Comparison of ENCODE assay signal across 17 cellular contexts in the genomic region with DNA sequence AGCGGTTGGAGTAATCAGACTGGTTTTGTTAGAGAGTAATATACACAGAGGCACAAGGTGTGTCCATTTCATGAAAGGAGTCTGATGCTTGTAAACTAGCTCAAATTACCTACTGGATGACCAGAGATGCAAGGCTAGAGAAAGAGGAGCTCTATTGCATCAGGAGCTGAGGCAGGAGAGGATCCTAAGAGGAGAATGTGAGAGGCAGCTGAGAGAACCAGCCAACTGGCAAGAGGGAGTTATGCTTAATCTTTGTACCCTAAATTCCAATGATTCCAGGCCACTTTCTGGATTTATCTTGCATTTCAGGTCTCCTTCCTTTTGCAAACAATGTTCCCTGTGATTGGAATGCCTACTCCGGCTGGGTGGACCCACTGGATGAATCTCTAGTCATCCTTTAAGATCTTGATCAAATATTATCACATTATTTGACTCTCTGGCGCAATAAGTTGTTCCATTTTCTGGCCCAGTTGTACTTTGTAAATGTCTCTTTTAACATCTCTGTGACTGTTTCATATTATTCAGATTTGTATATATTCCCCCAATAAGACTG. TPM values are rescaled to one million over a fixed set of nuclear protein-coding genes. Genes with fewer than 3 reads are reported as not detected.
A peak's percentile ranks its signal among the peaks of the same experiment; 100 is the strongest.
DNase-seq lines count a peak whose midpoint lies in the region; ATAC-seq and TF ChIP-seq lines count a peak whose summit lies in the region.
"Had no signal": no experiment of that assay in that cellular context is flagged by ENCODE, and none has a peak within 500 bp of the region (broad histone marks: within the 10 kb centered on the region; RNA-seq: fewer than 3 reads in every experiment).

No MANE protein-coding gene starts in this region.

- H3K27me3 ChIP-seq in H7 (ENCODE audit: control insufficient read depth, insufficient read depth, low read length) = no peaks in the 10 kb centered on the region
- H3K27me3 ChIP-seq in WERI-Rb-1 (ENCODE audit: insufficient read depth, low read depth, severe bottlenecking) = no peaks in the 10 kb centered on the region
- no peaks in the 10 kb centered on the region for H3K27me3 ChIP-seq in aorta (ENCODE audit: control insufficient read depth in 1 of 2, insufficient read depth in 2 of 2, low read length in 1 of 2)
- H3K27me3 ChIP-seq: testis had no signal

- H3K4me3 Mint-ChIP-seq in stimulated activated memory B cell treated with anti-CD40 and anti-IgM and Interleukin-4, amounts not matched to agents 10 μg/mL and 1 μg/mL and 100 μg/mL, for 72 hours = no peak overlapping the region
- H3K4me3 Mint-ChIP-seq: activated naive CD8-positive, alpha-beta T cell treated with anti-CD3 and anti-CD28 coated beads for 36 hours; CD8-positive, alpha-beta memory T cell; natural killer cell treated with Interleukin-12 subunit alpha and Interleukin-12 subunit beta and Interleukin-15 and Interleukin-18, amount 100 ng/mL, for 72 hours had no signal

- no peaks in the 10 kb centered on the region for H3K9me3 Mint-ChIP-seq in stimulated activated memory B cell treated with anti-CD40 and anti-IgM and Interleukin-4, amounts not matched to agents 10 μg/mL and 1 μg/mL and 100 μg/mL, for 72 hours
- H3K9me3 Mint-ChIP-seq: activated naive CD8-positive, alpha-beta T cell treated with anti-CD3 and anti-CD28 coated beads for 36 hours; CD8-positive, alpha-beta memory T cell; natural killer cell treated with Interleukin-12 subunit alpha and Interleukin-12 subunit beta and Interleukin-15 and Interleukin-18, amount 100 ng/mL, for 72 hours had no signal

- intact Hi-C loops in aorta (cut with DNase I) = no loop called here

- no peaks in the 10 kb centered on the region for H3K4me1 ChIP-seq in aorta (ENCODE audit: control insufficient read depth in 1 of 2, insufficient read depth in 2 of 2, low read length in 2 of 2)
- H3K4me1 ChIP-seq: testis had no signal

- H3K36me3 ChIP-seq in H7 (replicated peaks; ENCODE audit: control insufficient read depth, insufficient read depth, low read length) (no peaks in the 10 kb centered on the region), WERI-Rb-1 (no peaks in the 10 kb centered on the region), aorta (ENCODE audit: control insufficient read depth in 1 of 2, insufficient read depth in 2 of 2, low read length in 1 of 2) (no peaks in the 10 kb centered on the region)

- H3K4me1 Mint-ChIP-seq in stimulated activated memory B cell treated with anti-CD40 and anti-IgM and Interleukin-4, amounts not matched to agents 10 μg/mL and 1 μg/mL and 100 μg/mL, for 72 hours = peaks cover 6% of the 10 kb centered on the region

- TF ChIP-seq CTCF in omental fat pad (IDR thresholded peaks at IDR 0.05) (no peak), WERI-Rb-1 (IDR thresholded peaks at IDR 0.05; ENCODE audit: low read depth, low read length) (no peak)

- H3K4me3 ChIP-seq in H7 (ENCODE audit: insufficient read depth, low read depth, low read length) (no peak overlapping the region), WERI-Rb-1 (ENCODE audit: low read depth, low read length) (no peak overlapping the region), aorta (ENCODE audit: low read length in 2 of 2) (no peak overlapping the region)
- H3K4me3 ChIP-seq: skin epidermis, testis had no signal

- no peak overlapping the region for H3K27ac ChIP-seq in WERI-Rb-1
- H3K27ac ChIP-seq in aorta (ENCODE audit: low read depth in 1 of 2, low read length in 2 of 2) = no peak overlapping the region
- H3K27ac ChIP-seq: skin epidermis, testis had no signal

- peak; percentile 65 for ATAC-seq in omental fat pad (ENCODE audit: low FRiP score)
- ATAC-seq in aorta (ENCODE audit: low FRiP score) = no peak
- ATAC-seq in stimulated activated memory B cell treated with anti-CD40 and anti-IgM and Interleukin-4, amounts not matched to agents 10 μg/mL and 1 μg/mL and 100 μg/mL, for 72 hours = no peak
- ATAC-seq: natural killer cell treated with Interleukin-12 subunit alpha and Interleukin-12 subunit beta and Interleukin-15 and Interleukin-18, amount 100 ng/mL, for 72 hours had no signal

- no peaks in the 10 kb centered on the region for H3K9me3 ChIP-seq in WERI-Rb-1 (ENCODE audit: severe bottlenecking)
- H3K9me3 ChIP-seq in aorta (ENCODE audit: control insufficient read depth, low read length) = no peaks in the 10 kb centered on the region
- H3K9me3 ChIP-seq: testis had no signal

- 63 to 67% methylated on average over 3 of the region's 3 CpGs for WGBS in aorta, 2 donors

- no peaks in the 10 kb centered on the region for H3K36me3 Mint-ChIP-seq in stimulated activated memory B cell treated with anti-CD40 and anti-IgM and Interleukin-4, amounts not matched to agents 10 μg/mL and 1 μg/mL and 100 μg/mL, for 72 hours
- H3K36me3 Mint-ChIP-seq: activated naive CD8-positive, alpha-beta T cell treated with anti-CD3 and anti-CD28 coated beads for 36 hours; CD8-positive, alpha-beta memory T cell; natural killer cell treated with Interleukin-12 subunit alpha and Interleukin-12 subunit beta and Interleukin-15 and Interleukin-18, amount 100 ng/mL, for 72 hours had no signal

- DNase-seq in H7 (peak; percentile 30), NCI-H510A treated with DMSO at 0.1 percent for 48 hours (lab: John Stamatoyannopoulos, UW) (peak; percentile 74), fibroblast of peridontal ligament (ENCODE audit: extremely low read depth) (peak; percentile 34), omental fat pad (ENCODE audit: low spot score) (no peak), WERI-Rb-1 (no peak), aorta (no peak), iPS-NIHi7 (ENCODE audit: extremely low spot score) (no peak)
- DNase-seq: activated naive CD8-positive, alpha-beta T cell treated with anti-CD3 and anti-CD28 coated beads for 36 hours; CD8-positive, alpha-beta memory T cell; cortex of kidney; foreskin fibroblast; Kasumi-1; NCI-H345; testis had no signal

- no peaks in the 10 kb centered on the region for H3K27me3 Mint-ChIP-seq in stimulated activated memory B cell treated with anti-CD40 and anti-IgM and Interleukin-4, amounts not matched to agents 10 μg/mL and 1 μg/mL and 100 μg/mL, for 72 hours
- H3K27me3 Mint-ChIP-seq: activated naive CD8-positive, alpha-beta T cell treated with anti-CD3 and anti-CD28 coated beads for 36 hours; natural killer cell treated with Interleukin-12 subunit alpha and Interleukin-12 subunit beta and Interleukin-15 and Interleukin-18, amount 100 ng/mL, for 72 hours had no signal

- H3K27ac Mint-ChIP-seq in stimulated activated memory B cell treated with anti-CD40 and anti-IgM and Interleukin-4, amounts not matched to agents 10 μg/mL and 1 μg/mL and 100 μg/mL, for 72 hours = no peak overlapping the region
- H3K27ac Mint-ChIP-seq: activated naive CD8-positive, alpha-beta T cell treated with anti-CD3 and anti-CD28 coated beads for 36 hours; natural killer cell treated with Interleukin-12 subunit alpha and Interleukin-12 subunit beta and Interleukin-15 and Interleukin-18, amount 100 ng/mL, for 72 hours had no signal

RNA-seq across cellular contexts. Expression of a gene that starts 57.5 kb away (rescaled TPM):
- total RNA-seq in H7 (2014; rRNA removed; shearing (Covaris generic)) = 40.9 and 57.0 TPM in 2 replicates
- total RNA-seq in omental fat pad (100 to 1,000 TPM; 109 to 219 (median 138) TPM), aorta (100 to 1,000 TPM in 1 of 2 donors, 10 to 100 TPM in 1; 96.5 to 128 TPM)
- 10 to 100 TPM; 54.0 to 60.5 TPM for polyA plus RNA-seq in aorta

Comparison
In these comparisons a context has a peak if more than half of its experiments do, and no peak if none do; other contexts are left out.
1. DNase-seq: peak in H7 (single experiment), NCI-H510A treated with DMSO at 0.1 percent for 48 hours (single experiment) and fibroblast of peridontal ligament (single experiment); none in omental fat pad (single experiment), WERI-Rb-1 (single experiment), aorta (0 of 2) and iPS-NIHi7 (single experiment).